ENCODE assay signal across 8 cellular contexts in genomic region chr17:57084802-57085447, GRCh38. TPM values are rescaled to one million over a fixed set of nuclear protein-coding genes. Genes with fewer than 3 reads are reported as not detected.
A peak's percentile ranks its signal among the peaks of the same experiment; 100 is the strongest.
DNase-seq lines count a peak whose midpoint lies in the region; TF ChIP-seq lines count a peak whose summit lies in the region.

TSS of gene AKAP1 (plus strand) at chr17:57085246. CDS start at chr17:57105465, 20,219 bp downstream.

- TF ChIP-seq CTCF in GM06990 (IDR thresholded peaks at IDR 0.05; ENCODE audit: insufficient read depth, low read length, poor library complexity, severe bottlenecking), result no peak
- TF ChIP-seq CTCF in HFF-Myc (IDR thresholded peaks at IDR 0.05; ENCODE audit: low read depth, low read length, missing control alignments), result no peak
- no peak for TF ChIP-seq CTCF in subcutaneous adipose tissue (IDR thresholded peaks at IDR 0.05; ENCODE audit: low read depth)

- no peak within 1 kb of the TSS for H2BK12ac ChIP-seq in neuronal stem cell (ENCODE audit: low read length)

- H2BK15ac ChIP-seq in neuronal stem cell (ENCODE audit: low read length), result peak within 1 kb of the TSS; percentile 42

- peak within 1 kb of the TSS; percentile 100 for H3K18ac ChIP-seq in neuronal stem cell (ENCODE audit: low read length)

- H2BK5ac ChIP-seq in neuronal stem cell (ENCODE audit: low read length), result peak within 1 kb of the TSS; percentile 90

- H3K9ac ChIP-seq in neuronal stem cell (ENCODE audit: low read depth, low read length, poor library complexity), result peak within 1 kb of the TSS; percentile 100

- peaks cover 18% of the 10 kb centered on the region for H3K4me1 ChIP-seq in SJSA1 (replicated peaks)
- H3K4me1 ChIP-seq in neuronal stem cell (ENCODE audit: control insufficient read depth in 2 of 2, insufficient read depth in 1 of 2, low read depth in 1 of 2, low read length in 2 of 2), result peaks cover 12 to 14% of the 10 kb centered on the region in 2 donors

- no CpG with 5 or more reads among the region's 85 CpGs for WGBS in neuronal stem cell (ENCODE audit: extremely low coverage in 2 of 2, insufficient read length in 2 of 2, insufficient replicate concordance in 1 of 2), 2 donors

- H3K36me3 ChIP-seq in GM06990 (ENCODE audit: control insufficient read depth, insufficient read depth, low read length), result peaks cover 3% of the 10 kb centered on the region
- H3K36me3 ChIP-seq in SJSA1, result peaks cover 6% of the 10 kb centered on the region
- peaks cover 0 to 10% of the 10 kb centered on the region in 2 donors for H3K36me3 ChIP-seq in neuronal stem cell (replicated peaks in 1 of 2; ENCODE audit: control insufficient read depth in 2 of 2, insufficient read depth in 2 of 2, low read length in 2 of 2)

- DNase-seq in GM06990 (ENCODE audit: extremely low read depth, insufficient read length), result peak; percentile 97
- peak; percentile 56 for DNase-seq in HFF-Myc (ENCODE audit: extremely low read depth, low read depth)
- peak; percentile 90 for DNase-seq in MV-4-11 (lab: John Stamatoyannopoulos, UW)
- peak; percentile 97 for DNase-seq in SJSA1 (ENCODE audit: low read depth in 1 of 2, low spot score in 2 of 2)
- peak; percentile 69 to 95 (median 88) for DNase-seq in activated naive CD4-positive, alpha-beta T cell (lab: John Stamatoyannopoulos, UW)
- DNase-seq in foreskin melanocyte, result peak; percentile 88
- DNase-seq in neuronal stem cell (ENCODE audit: low spot score), result peak; percentile 91

- H3K4me2 ChIP-seq in neuronal stem cell (ENCODE audit: insufficient read depth, low read length, poor library complexity, severe bottlenecking), result peak within 1 kb of the TSS; percentile 95

- peak within 1 kb of the TSS; percentile 75 for H3K27ac ChIP-seq in SJSA1
- H3K27ac ChIP-seq in neuronal stem cell (replicated peaks; ENCODE audit: low read length), result peak within 1 kb of the TSS; percentile 81

- no peak within 1 kb of the TSS for H2BK120ac ChIP-seq in neuronal stem cell (ENCODE audit: low read depth, low read length)

- H3K9me3 ChIP-seq in SJSA1 (replicated peaks) (no peaks in the 10 kb centered on the region), neuronal stem cell (replicated peaks in 1 of 2; ENCODE audit: control insufficient read depth in 2 of 2, insufficient read depth in 1 of 2, low read depth in 1 of 2, low read length in 2 of 2) (no peaks in the 10 kb centered on the region)

- H2AK5ac ChIP-seq in neuronal stem cell (ENCODE audit: low read depth, low read length), result no peak within 1 kb of the TSS

- H3K23ac ChIP-seq in neuronal stem cell (ENCODE audit: low read depth, low read length, poor library complexity), result peak within 1 kb of the TSS; percentile 96

- H4K8ac ChIP-seq in neuronal stem cell (ENCODE audit: low read depth, low read length), result no peak within 1 kb of the TSS

- H3K14ac ChIP-seq in neuronal stem cell (ENCODE audit: low read length), result peak within 1 kb of the TSS; percentile 95

- no peak within 1 kb of the TSS for H3K4ac ChIP-seq in neuronal stem cell (ENCODE audit: low read length)

- peak within 1 kb of the TSS; percentile 99 for H3K4me3 ChIP-seq in GM06990 (replicated peaks; ENCODE audit: low read depth, low read length)
- H3K4me3 ChIP-seq in HFF-Myc (replicated peaks; ENCODE audit: low read depth, low read length), result peak within 1 kb of the TSS; percentile 87
- H3K4me3 ChIP-seq in SJSA1, result peak within 1 kb of the TSS; percentile 68
- peak within 1 kb of the TSS; percentile 91 to 100 for H3K4me3 ChIP-seq in neuronal stem cell (ENCODE audit: low read length in 2 of 2)

- H2AFZ ChIP-seq in neuronal stem cell (ENCODE audit: low read length), result peak within 1 kb of the TSS; percentile 96

- H3K27me3 ChIP-seq in GM06990 (replicated peaks; ENCODE audit: control insufficient read depth, insufficient read depth, low read length) (no peaks in the 10 kb centered on the region), SJSA1 (replicated peaks) (0 out of 2 replicates have a peak, but pooled peaks cover 4% of the 10 kb centered on the region), neuronal stem cell (ENCODE audit: control insufficient read depth in 3 of 3, insufficient read depth in 3 of 3, low read depth in 1 of 3, low read length in 3 of 3) (peaks cover 0 to 7% (median 0%) of the 10 kb centered on the region in 3 experiments)

- no peak within 1 kb of the TSS for H4K91ac ChIP-seq in neuronal stem cell (ENCODE audit: low read depth, low read length, poor library complexity)

- no peaks in the 10 kb centered on the region for H3K79me1 ChIP-seq in neuronal stem cell (ENCODE audit: low read depth, low read length)

RNA-seq across cellular contexts. Expression of gene AKAP1, which starts in this region (rescaled TPM):
- total RNA-seq in SJSA1 (2014; rRNA removed; shearing (Covaris generic)), result 13.6 and 16.3 TPM in 2 replicates
- 12.3 TPM for polyA plus RNA-seq in neuronal stem cell (2013, experiment 1 of 2)
- 13.3 TPM for polyA plus RNA-seq in neuronal stem cell (2013, experiment 2 of 2)
- 10 to 100 TPM; 31.0 to 36.9 (median 36.3) TPM for total RNA-seq in subcutaneous adipose tissue

Comparison
In these comparisons a context has a peak if more than half of its experiments do, and no peak if none do; other contexts are left out.
1. Peak in every context shown above with its lines: DNase-seq, H3K4me3 ChIP-seq and H3K27ac ChIP-seq.